Comparison of ENCODE assay signal across 34 cellular contexts in the genomic region with DNA sequence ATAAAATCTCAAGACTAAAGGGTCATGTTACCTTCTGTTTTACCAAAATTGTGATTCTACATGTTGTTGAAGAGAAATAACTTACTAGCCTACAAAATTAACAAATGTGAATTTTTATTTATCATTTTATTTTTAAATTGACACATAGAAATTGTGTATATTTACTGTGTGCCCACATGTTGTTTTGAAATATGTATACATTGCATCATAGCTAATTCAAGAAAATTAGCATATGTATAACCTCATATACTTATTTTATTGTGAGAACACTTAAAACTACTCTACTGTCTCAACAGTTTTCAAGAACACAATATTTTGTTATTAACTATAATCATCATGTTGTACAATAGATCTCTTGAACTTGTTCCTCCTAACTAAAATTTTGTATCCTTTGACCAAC.
"Had no signal": no experiment of that assay in that cellular context is flagged by ENCODE, and none has a peak within 500 bp of the region (broad histone marks: within the 10 kb centered on the region; RNA-seq: fewer than 3 reads in every experiment).

No MANE protein-coding gene starts in this region.

- H3K9me3 ChIP-seq: MG63 had no signal

- H3K9ac ChIP-seq: KMS-11 had no signal

- H3K27ac ChIP-seq: KMS-11 had no signal

- H3K4me2 ChIP-seq: KMS-11 had no signal

- H3K27me3 ChIP-seq: MG63 had no signal

- H3K4me3 ChIP-seq: MG63 had no signal

- DNase-seq: Karpas-422, Kasumi-1, MG63, MM.1S, MV-4-11, NCI-H1048, NCI-H1092, NCI-H1092 treated with DMSO at 0.1 percent for 48 hours, NCI-H1105, NCI-H1105 treated with DMSO at 0.1 percent for 48 hours, NCI-H1417, NCI-H1417 treated with DMSO at 0.1 percent for 48 hours, NCI-H1436, NCI-H1436 treated with DMSO at 0.1 percent for 48 hours, NCI-H146, NCI-H1694, NCI-H1694 treated with DMSO at 0.1 percent for 48 hours, NCI-H187, NCI-H187 treated with DMSO at 0.1 percent for 48 hours, NCI-H1930, NCI-H2029, NCI-H2029 treated with DMSO at 0.1 percent for 48 hours, NCI-H2081, NCI-H2081 treated with DMSO at 0.1 percent for 48 hours, NCI-H2107, NCI-H2171, NCI-H2171 treated with DMSO at 0.1 percent for 48 hours, NCI-H2227 treated with DMSO at 0.1 percent for 48 hours, NCI-H226, NCI-H345, NCI-H446, NCI-H446 treated with DMSO at 0.1 percent for 48 hours, NCI-H510A had no signal

- H3K36me3 ChIP-seq: MG63 had no signal
